12 cellular contexts compared by ENCODE assay signal in genomic region chr2:181784556-181784955, GRCh38.
DNase-seq lines count a peak whose midpoint lies in the region; ATAC-seq, FAIRE-seq and TF ChIP-seq lines count a peak whose summit lies in the region.
"Had no signal": no experiment of that assay in that cellular context is flagged by ENCODE, and none has a peak within 500 bp of the region (broad histone marks: within the 10 kb centered on the region; RNA-seq: fewer than 3 reads in every experiment).

No MANE protein-coding gene starts in this region.

- no peak overlapping the region for H3K9ac ChIP-seq in skeletal muscle satellite cell (ENCODE audit: low read depth, low read length)

- FAIRE-seq in H54 (lab: Jason Lieb, UNC) = peak; percentile 52

- H3K9me3 ChIP-seq in skeletal muscle satellite cell (replicated peaks; ENCODE audit: low read length) = no peaks in the 10 kb centered on the region

- TF ChIP-seq POLR2A in H54 (IDR thresholded peaks at IDR 0.05; ENCODE audit: low read depth, low read length) = no peak

- H3K36me3 ChIP-seq in skeletal muscle satellite cell (ENCODE audit: insufficient read depth, low read length) = no peaks in the 10 kb centered on the region

- TF ChIP-seq CTCF in epithelial cell of esophagus (IDR thresholded peaks at IDR 0.05; ENCODE audit: insufficient read depth, low read depth, low read length, missing control alignments) = no peak

- DNase-seq in H54 (ENCODE audit: insufficient read length, low spot score) (no peak), NCI-H69 (lab: John Stamatoyannopoulos, UW) (peak; percentile 80), epithelial cell of esophagus (ENCODE audit: low read depth) (peak; percentile 71), posterior vena cava (ENCODE audit: low spot score) (no peak), hippocampal formation (lab: John Stamatoyannopoulos, UW) (no peak)
- DNase-seq: activated CD8-positive, alpha-beta memory T cell treated with anti-CD3 and anti-CD28 coated beads, Interleukin-2, amount 10 ng/mL, durations not matched to agents 7 days and 5 days; activated naive CD8-positive, alpha-beta T cell treated with anti-CD3 and anti-CD28 coated beads for 36 hours; immature natural killer cell; MM.1S had no signal

- H3K4me3 ChIP-seq in epithelial cell of esophagus (ENCODE audit: low read length) (no peak overlapping the region), skeletal muscle satellite cell (ENCODE audit: low read length) (no peak overlapping the region)

- no peak for ATAC-seq in HG02798 (IDR thresholded peaks at IDR 0.05; ENCODE audit: poor library complexity, unreplicated experiment)
- ATAC-seq: activated CD8-positive, alpha-beta memory T cell treated with anti-CD3 and anti-CD28 coated beads, Interleukin-2, amount 10 ng/mL, durations not matched to agents 7 days and 5 days; Right ventricle myocardium inferior had no signal

- intact Hi-C loops in posterior vena cava (cut with DNase I) = no loop called here

- peaks cover 54% of the 10 kb centered on the region for H3K4me1 ChIP-seq in skeletal muscle satellite cell (ENCODE audit: control insufficient read depth, insufficient read depth, low read length)

- H3K4me2 ChIP-seq in skeletal muscle satellite cell (ENCODE audit: low read length) = peak overlapping the region; percentile 30

- H3K27me3 ChIP-seq in skeletal muscle satellite cell (ENCODE audit: control insufficient read depth, insufficient read depth, low read length) = no peaks in the 10 kb centered on the region

Comparison
In these comparisons a context has a peak if more than half of its experiments do, and no peak if none do; other contexts are left out.
1. DNase-seq: peak in NCI-H69 (single experiment) and epithelial cell of esophagus (single experiment); none in H54 (single experiment), posterior vena cava (single experiment) and hippocampal formation (0 of 2).